Comparison of ENCODE assay signal across 1 cellular context in the genomic region with DNA sequence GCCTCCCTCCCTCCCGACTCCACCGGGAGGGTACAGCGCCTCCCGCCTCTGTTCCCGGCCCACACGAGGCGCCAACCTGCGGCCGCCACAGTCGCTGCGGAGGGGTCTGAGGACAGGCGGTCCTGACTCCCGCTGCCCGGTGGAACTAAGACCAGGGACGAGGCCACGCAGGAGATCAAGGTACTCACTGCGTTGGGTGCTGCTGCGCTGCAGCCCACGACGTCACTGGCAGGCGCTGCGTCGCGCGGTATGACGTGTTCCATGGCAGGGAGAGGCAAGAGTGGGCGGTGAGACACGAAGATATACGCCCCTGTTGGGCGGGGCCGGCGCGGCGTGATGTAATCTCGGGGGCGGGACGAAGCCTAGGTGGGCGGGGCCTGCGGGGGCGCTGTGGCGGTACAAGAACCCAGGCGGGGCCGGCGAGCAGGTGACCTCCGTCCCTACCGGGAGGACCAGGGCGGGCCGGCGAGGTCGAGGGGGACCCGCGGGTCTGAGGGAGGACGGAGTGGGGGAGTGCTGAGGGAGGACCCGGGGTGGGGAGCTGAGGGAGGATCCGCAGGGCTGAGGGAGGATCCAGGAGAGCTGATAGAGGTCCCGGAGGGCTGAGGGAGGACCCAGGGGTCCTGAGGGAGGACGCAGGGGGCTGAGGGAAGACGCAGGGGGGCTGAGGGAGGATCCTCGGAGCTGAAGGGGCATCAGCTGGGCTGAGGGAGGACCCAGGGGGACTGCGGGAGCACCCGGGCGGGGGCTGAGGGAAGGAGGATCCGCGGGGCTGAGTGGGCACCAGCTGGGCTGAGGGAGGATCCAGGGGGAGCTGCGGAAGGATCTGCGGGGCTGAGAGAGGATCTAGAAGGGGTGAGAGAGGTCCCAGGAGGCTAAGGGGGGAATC.
TF ChIP-seq lines count a peak whose summit lies in the region.

A gene (minus strand): TSS at position 227 of the 889 bp plus-strand sequence. CDS start 1,039 bp downstream, outside the sequence.

TF ChIP-seq in K562, 482 proteins besides CTCF, POLR2A, EP300 and RAD21 (continued from another document and continues in another):
- TF ChIP-seq, protein P1, sequence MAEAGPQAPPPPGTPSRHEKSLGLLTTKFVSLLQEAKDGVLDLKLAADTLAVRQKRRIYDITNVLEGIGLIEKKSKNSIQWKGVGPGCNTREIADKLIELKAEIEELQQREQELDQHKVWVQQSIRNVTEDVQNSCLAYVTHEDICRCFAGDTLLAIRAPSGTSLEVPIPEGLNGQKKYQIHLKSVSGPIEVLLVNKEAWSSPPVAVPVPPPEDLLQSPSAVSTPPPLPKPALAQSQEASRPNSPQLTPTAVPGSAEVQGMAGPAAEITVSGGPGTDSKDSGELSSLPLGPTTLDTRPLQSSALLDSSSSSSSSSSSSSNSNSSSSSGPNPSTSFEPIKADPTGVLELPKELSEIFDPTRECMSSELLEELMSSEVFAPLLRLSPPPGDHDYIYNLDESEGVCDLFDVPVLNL (CRISPR knock-in tag; IDR thresholded peaks at IDR 0.05; ENCODE audit: low read depth): peak; percentile 72; the same call in 1 of the 2 replicates
- TF ChIP-seq, protein P2, sequence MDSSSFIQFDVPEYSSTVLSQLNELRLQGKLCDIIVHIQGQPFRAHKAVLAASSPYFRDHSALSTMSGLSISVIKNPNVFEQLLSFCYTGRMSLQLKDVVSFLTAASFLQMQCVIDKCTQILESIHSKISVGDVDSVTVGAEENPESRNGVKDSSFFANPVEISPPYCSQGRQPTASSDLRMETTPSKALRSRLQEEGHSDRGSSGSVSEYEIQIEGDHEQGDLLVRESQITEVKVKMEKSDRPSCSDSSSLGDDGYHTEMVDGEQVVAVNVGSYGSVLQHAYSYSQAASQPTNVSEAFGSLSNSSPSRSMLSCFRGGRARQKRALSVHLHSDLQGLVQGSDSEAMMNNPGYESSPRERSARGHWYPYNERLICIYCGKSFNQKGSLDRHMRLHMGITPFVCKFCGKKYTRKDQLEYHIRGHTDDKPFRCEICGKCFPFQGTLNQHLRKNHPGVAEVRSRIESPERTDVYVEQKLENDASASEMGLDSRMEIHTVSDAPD (CRISPR knock-in tag; IDR thresholded peaks at IDR 0.05): no peak
- TF ChIP-seq ARID2 (IDR thresholded peaks at IDR 0.05): peak; percentile 13; the same call in 1 of the 2 replicates
- peak; percentile 81; the same call in 1 of the 2 replicates for TF ChIP-seq CBFB (CRISPR knock-in tag; IDR thresholded peaks at IDR 0.05)
- no peak for TF ChIP-seq ZZZ3 (IDR thresholded peaks at IDR 0.05)
- TF ChIP-seq TCF7L2 (IDR thresholded peaks at IDR 0.05; ENCODE audit: low read depth, low read length): no peak
- TF ChIP-seq, protein P3, sequence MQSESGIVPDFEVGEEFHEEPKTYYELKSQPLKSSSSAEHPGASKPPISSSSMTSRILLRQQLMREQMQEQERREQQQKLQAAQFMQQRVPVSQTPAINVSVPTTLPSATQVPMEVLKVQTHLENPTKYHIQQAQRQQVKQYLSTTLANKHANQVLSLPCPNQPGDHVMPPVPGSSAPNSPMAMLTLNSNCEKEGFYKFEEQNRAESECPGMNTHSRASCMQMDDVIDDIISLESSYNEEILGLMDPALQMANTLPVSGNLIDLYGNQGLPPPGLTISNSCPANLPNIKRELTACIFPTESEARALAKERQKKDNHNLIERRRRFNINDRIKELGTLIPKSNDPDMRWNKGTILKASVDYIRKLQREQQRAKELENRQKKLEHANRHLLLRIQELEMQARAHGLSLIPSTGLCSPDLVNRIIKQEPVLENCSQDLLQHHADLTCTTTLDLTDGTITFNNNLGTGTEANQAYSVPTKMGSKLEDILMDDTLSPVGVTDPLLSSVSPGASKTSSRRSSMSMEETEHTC (IDR thresholded peaks at IDR 0.05): no peak; the same call in 1 of the 2 replicates
- peak; percentile 28; the same call in 1 of the 2 replicates for TF ChIP-seq POLR2H (tag; IDR thresholded peaks at IDR 0.05; ENCODE audit: low read depth)
- peak; percentile 96 for TF ChIP-seq SUPT5H (IDR thresholded peaks at IDR 0.05)
- no peak for TF ChIP-seq ZNF830 (CRISPR knock-in tag; IDR thresholded peaks at IDR 0.05)
- TF ChIP-seq NCOA4 (IDR thresholded peaks at IDR 0.05; ENCODE audit: partially characterized antibody): peak; percentile 14
- TF ChIP-seq, protein P4, sequence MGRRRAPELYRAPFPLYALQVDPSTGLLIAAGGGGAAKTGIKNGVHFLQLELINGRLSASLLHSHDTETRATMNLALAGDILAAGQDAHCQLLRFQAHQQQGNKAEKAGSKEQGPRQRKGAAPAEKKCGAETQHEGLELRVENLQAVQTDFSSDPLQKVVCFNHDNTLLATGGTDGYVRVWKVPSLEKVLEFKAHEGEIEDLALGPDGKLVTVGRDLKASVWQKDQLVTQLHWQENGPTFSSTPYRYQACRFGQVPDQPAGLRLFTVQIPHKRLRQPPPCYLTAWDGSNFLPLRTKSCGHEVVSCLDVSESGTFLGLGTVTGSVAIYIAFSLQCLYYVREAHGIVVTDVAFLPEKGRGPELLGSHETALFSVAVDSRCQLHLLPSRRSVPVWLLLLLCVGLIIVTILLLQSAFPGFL (CRISPR knock-in tag; IDR thresholded peaks at IDR 0.05): no peak
- no peak for TF ChIP-seq BRCA1 (IDR thresholded peaks at IDR 0.05)
- TF ChIP-seq BRCA1 (CRISPR knock-in tag; IDR thresholded peaks at IDR 0.05): peak; percentile 83; the same call in 1 of the 2 replicates
- TF ChIP-seq ZNF695 (CRISPR knock-in tag; IDR thresholded peaks at IDR 0.05): no peak
- 0 out of 2 replicates have a peak, but pooled peaks have one; percentile 62 for TF ChIP-seq SREBF2 (CRISPR knock-in tag; IDR thresholded peaks at IDR 0.05)
- no peak for TF ChIP-seq ZNF79 (CRISPR knock-in tag; IDR thresholded peaks at IDR 0.05; ENCODE audit: low read depth)
- TF ChIP-seq XRCC4 (IDR thresholded peaks at IDR 0.05; ENCODE audit: extremely low read depth, insufficient read depth, insufficient read length): no peak
- TF ChIP-seq HOXB6 (CRISPR knock-in tag; IDR thresholded peaks at IDR 0.05; ENCODE audit: borderline replicate concordance): no peak
- TF ChIP-seq, protein P5, sequence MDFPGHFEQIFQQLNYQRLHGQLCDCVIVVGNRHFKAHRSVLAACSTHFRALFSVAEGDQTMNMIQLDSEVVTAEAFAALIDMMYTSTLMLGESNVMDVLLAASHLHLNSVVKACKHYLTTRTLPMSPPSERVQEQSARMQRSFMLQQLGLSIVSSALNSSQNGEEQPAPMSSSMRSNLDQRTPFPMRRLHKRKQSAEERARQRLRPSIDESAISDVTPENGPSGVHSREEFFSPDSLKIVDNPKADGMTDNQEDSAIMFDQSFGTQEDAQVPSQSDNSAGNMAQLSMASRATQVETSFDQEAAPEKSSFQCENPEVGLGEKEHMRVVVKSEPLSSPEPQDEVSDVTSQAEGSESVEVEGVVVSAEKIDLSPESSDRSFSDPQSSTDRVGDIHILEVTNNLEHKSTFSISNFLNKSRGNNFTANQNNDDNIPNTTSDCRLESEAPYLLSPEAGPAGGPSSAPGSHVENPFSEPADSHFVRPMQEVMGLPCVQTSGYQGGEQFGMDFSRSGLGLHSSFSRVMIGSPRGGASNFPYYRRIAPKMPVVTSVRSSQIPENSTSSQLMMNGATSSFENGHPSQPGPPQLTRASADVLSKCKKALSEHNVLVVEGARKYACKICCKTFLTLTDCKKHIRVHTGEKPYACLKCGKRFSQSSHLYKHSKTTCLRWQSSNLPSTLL (IDR thresholded peaks at IDR 0.05): no peak
- TF ChIP-seq, protein P6, sequence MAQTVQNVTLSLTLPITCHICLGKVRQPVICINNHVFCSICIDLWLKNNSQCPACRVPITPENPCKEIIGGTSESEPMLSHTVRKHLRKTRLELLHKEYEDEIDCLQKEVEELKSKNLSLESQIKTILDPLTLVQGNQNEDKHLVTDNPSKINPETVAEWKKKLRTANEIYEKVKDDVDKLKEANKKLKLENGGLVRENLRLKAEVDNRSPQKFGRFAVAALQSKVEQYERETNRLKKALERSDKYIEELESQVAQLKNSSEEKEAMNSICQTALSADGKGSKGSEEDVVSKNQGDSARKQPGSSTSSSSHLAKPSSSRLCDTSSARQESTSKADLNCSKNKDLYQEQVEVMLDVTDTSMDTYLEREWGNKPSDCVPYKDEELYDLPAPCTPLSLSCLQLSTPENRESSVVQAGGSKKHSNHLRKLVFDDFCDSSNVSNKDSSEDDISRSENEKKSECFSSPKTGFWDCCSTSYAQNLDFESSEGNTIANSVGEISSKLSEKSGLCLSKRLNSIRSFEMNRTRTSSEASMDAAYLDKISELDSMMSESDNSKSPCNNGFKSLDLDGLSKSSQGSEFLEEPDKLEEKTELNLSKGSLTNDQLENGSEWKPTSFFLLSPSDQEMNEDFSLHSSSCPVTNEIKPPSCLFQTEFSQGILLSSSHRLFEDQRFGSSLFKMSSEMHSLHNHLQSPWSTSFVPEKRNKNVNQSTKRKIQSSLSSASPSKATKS (CRISPR knock-in tag; IDR thresholded peaks at IDR 0.05): no peak
- no peak for TF ChIP-seq ZNF785 (CRISPR knock-in tag; IDR thresholded peaks at IDR 0.05)
- TF ChIP-seq ZNF24 (IDR thresholded peaks at IDR 0.05): no peak
- TF ChIP-seq ZNF354B (CRISPR knock-in tag; IDR thresholded peaks at IDR 0.05): no peak
- TF ChIP-seq NR2C2 (CRISPR knock-in tag; IDR thresholded peaks at IDR 0.05): peak; percentile 87
- TF ChIP-seq NR2C2 (tag; IDR thresholded peaks at IDR 0.05): peak; percentile 17; the same call in 1 of the 2 replicates
- no peak for TF ChIP-seq POU5F1 (IDR thresholded peaks at IDR 0.05; ENCODE audit: borderline replicate concordance, low read depth, low read length, partially characterized antibody)
- TF ChIP-seq TEAD1 (CRISPR knock-in tag; IDR thresholded peaks at IDR 0.05): no peak; a peak in 1 of 4 replicates
- TF ChIP-seq HNRNPUL1 (IDR thresholded peaks at IDR 0.05; ENCODE audit: low read length): no peak
- TF ChIP-seq TBP (optimal IDR thresholded peaks at IDR 0.05; ENCODE audit: low read depth, low read length): peak; percentile 81
- TF ChIP-seq ZKSCAN3 (CRISPR knock-in tag; IDR thresholded peaks at IDR 0.05): no peak
- TF ChIP-seq SIN3B (IDR thresholded peaks at IDR 0.05; ENCODE audit: low read depth): peak; percentile 97
- TF ChIP-seq ZSCAN32 (CRISPR knock-in tag; IDR thresholded peaks at IDR 0.05): no peak
- TF ChIP-seq POLR2G (IDR thresholded peaks at IDR 0.05; ENCODE audit: low read depth, low read length): peak; percentile 97
- no peak for TF ChIP-seq NR2C1 (IDR thresholded peaks at IDR 0.05)
- TF ChIP-seq NR2C1 (tag; IDR thresholded peaks at IDR 0.05): no peak
- TF ChIP-seq, protein P7, sequence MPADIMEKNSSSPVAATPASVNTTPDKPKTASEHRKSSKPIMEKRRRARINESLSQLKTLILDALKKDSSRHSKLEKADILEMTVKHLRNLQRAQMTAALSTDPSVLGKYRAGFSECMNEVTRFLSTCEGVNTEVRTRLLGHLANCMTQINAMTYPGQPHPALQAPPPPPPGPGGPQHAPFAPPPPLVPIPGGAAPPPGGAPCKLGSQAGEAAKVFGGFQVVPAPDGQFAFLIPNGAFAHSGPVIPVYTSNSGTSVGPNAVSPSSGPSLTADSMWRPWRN (IDR thresholded peaks at IDR 0.05; ENCODE audit: low read depth): no peak
- TF ChIP-seq NELFE (IDR thresholded peaks at IDR 0.05; ENCODE audit: insufficient read depth, insufficient read length): no peak
- TF ChIP-seq ZNF23 (CRISPR knock-in tag; IDR thresholded peaks at IDR 0.05): no peak
- TF ChIP-seq KLF16 (IDR thresholded peaks at IDR 0.05): no peak
- TF ChIP-seq ZNF384 (IDR thresholded peaks at IDR 0.05; ENCODE audit: low read depth, low read length): no peak; the same call in none of the 2 replicates
- no peak; the same call in 1 of the 2 replicates for TF ChIP-seq ELF4 (CRISPR knock-in tag; IDR thresholded peaks at IDR 0.05)
- TF ChIP-seq, protein P8, sequence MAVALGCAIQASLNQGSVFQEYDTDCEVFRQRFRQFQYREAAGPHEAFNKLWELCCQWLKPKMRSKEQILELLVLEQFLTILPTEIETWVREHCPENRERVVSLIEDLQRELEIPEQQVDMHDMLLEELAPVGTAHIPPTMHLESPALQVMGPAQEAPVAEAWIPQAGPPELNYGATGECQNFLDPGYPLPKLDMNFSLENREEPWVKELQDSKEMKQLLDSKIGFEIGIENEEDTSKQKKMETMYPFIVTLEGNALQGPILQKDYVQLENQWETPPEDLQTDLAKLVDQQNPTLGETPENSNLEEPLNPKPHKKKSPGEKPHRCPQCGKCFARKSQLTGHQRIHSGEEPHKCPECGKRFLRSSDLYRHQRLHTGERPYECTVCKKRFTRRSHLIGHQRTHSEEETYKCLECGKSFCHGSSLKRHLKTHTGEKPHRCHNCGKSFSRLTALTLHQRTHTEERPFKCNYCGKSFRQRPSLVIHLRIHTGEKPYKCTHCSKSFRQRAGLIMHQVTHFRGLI (CRISPR knock-in tag; IDR thresholded peaks at IDR 0.05): no peak
- TF ChIP-seq ZNF778 (CRISPR knock-in tag; IDR thresholded peaks at IDR 0.05): no peak
- TF ChIP-seq, protein P9, sequence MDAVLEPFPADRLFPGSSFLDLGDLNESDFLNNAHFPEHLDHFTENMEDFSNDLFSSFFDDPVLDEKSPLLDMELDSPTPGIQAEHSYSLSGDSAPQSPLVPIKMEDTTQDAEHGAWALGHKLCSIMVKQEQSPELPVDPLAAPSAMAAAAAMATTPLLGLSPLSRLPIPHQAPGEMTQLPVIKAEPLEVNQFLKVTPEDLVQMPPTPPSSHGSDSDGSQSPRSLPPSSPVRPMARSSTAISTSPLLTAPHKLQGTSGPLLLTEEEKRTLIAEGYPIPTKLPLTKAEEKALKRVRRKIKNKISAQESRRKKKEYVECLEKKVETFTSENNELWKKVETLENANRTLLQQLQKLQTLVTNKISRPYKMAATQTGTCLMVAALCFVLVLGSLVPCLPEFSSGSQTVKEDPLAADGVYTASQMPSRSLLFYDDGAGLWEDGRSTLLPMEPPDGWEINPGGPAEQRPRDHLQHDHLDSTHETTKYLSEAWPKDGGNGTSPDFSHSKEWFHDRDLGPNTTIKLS (IDR thresholded peaks at IDR 0.05; ENCODE audit: borderline replicate concordance, low read depth): peak; percentile 75
- TF ChIP-seq FOS (IDR thresholded peaks at IDR 0.05; ENCODE audit: extremely low read depth, insufficient read length): no peak
- no peak for TF ChIP-seq ELF1 (tag; IDR thresholded peaks at IDR 0.05)
- no peak for TF ChIP-seq CBX2 (IDR thresholded peaks at IDR 0.05; ENCODE audit: insufficient read depth, low read length, poor library complexity, severe bottlenecking)
- TF ChIP-seq CHD2 (IDR thresholded peaks at IDR 0.05; ENCODE audit: low read depth, low read length): peak; percentile 53; the same call in 1 of the 2 replicates
- TF ChIP-seq PHF20 (IDR thresholded peaks at IDR 0.05; ENCODE audit: partially characterized antibody): peak; percentile 97
- TF ChIP-seq, protein P10, sequence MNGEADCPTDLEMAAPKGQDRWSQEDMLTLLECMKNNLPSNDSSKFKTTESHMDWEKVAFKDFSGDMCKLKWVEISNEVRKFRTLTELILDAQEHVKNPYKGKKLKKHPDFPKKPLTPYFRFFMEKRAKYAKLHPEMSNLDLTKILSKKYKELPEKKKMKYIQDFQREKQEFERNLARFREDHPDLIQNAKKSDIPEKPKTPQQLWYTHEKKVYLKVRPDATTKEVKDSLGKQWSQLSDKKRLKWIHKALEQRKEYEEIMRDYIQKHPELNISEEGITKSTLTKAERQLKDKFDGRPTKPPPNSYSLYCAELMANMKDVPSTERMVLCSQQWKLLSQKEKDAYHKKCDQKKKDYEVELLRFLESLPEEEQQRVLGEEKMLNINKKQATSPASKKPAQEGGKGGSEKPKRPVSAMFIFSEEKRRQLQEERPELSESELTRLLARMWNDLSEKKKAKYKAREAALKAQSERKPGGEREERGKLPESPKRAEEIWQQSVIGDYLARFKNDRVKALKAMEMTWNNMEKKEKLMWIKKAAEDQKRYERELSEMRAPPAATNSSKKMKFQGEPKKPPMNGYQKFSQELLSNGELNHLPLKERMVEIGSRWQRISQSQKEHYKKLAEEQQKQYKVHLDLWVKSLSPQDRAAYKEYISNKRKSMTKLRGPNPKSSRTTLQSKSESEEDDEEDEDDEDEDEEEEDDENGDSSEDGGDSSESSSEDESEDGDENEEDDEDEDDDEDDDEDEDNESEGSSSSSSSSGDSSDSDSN (IDR thresholded peaks at IDR 0.05; ENCODE audit: borderline replicate concordance in 1 of 2, low read depth in 2 of 2, low read length in 2 of 2): 0 out of 4 replicates have a peak, but pooled peaks of 1 of the 2 experiments have one; percentile 52
